11 cellular contexts compared by ENCODE assay signal in genomic region chr10:5052951-5053500, GRCh38. TPM values are rescaled to one million over a fixed set of nuclear protein-coding genes. Genes with fewer than 3 reads are reported as not detected.
"Had no signal": no experiment of that assay in that cellular context is flagged by ENCODE, and none has a peak within 500 bp of the region (broad histone marks: within the 10 kb centered on the region; RNA-seq: fewer than 3 reads in every experiment).

No MANE protein-coding gene starts in this region.

RNA-seq across cellular contexts. Expression of gene AKR1C3, which starts 41.2 kb away (rescaled TPM):
- total RNA-seq: activated B cell treated with CpG ODN at 0.5 μM for 24 hours; activated CD4-positive, alpha-beta T cell treated with anti-CD3 and anti-CD28 coated beads, Interleukin-2, amount 10 ng/mL, durations not matched to agents 24 days and 14 days; activated CD8-positive, alpha-beta memory T cell treated with anti-CD3 and anti-CD28 coated beads for 36 hours had no signal

RNA-seq across cellular contexts. Expression of gene AKR1C2, which starts 49.4 kb away (rescaled TPM):
- total RNA-seq: activated B cell treated with CpG ODN at 0.5 μM for 24 hours; activated CD4-positive, alpha-beta memory T cell treated with anti-CD3 and anti-CD28 coated beads, Interleukin-2, amount 10 ng/mL, durations not matched to agents 7 days and 5 days; activated CD4-positive, alpha-beta T cell treated with anti-CD3 and anti-CD28 coated beads for 36 hours; activated CD4-positive, alpha-beta T cell treated with anti-CD3 and anti-CD28 coated beads, Interleukin-2, amount 10 ng/mL, durations not matched to agents 24 days and 14 days; activated CD8-positive, alpha-beta memory T cell treated with anti-CD3 and anti-CD28 coated beads for 36 hours; activated CD8-positive, alpha-beta memory T cell treated with anti-CD3 and anti-CD28 coated beads, Interleukin-2, amount 10 ng/mL, durations not matched to agents 7 days and 5 days; activated CD8-positive, alpha-beta T cell treated with anti-CD3 and anti-CD28 coated beads for 36 hours; activated CD8-positive, alpha-beta T cell treated with anti-CD3 and anti-CD28 coated beads, Interleukin-2, amount 10 ng/mL, durations not matched to agents 7 days and 5 days; T-helper 1 cell treated with Interleukin-12 subunit alpha and Interleukin-12 subunit beta and Interleukin-4 antibody, amounts not matched to agents 30 ng/mL and 1 ng/mL, for 36 hours; T-helper 17 cell; T-helper 2 cell treated with Interferon-gamma antibody and Interleukin-4, amounts not matched to agents 100 ng/mL and 5 ng/mL, for 36 hours had no signal
